In the genomic region with DNA sequence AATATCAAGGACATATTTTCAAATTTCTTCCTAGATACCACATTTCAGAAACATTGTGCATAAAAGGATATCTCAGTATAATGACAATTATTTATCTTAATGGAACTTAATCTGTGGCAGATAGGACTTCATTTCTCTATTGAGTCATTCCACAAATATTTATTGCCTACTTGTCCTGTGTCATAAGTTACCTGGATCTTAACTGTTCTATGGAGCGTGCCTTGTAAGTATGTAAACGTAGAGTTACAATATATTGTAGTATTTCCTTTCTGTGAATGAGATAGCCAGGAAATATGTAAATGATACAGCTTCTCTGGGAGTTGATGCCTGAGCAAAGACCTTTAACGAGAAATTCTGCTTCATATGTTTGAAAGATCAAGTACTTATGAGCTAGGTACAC, we compare ENCODE assay signal across 10 cellular contexts. TPM values are rescaled to one million over a fixed set of nuclear protein-coding genes. Genes with fewer than 3 reads are reported as not detected.
DNase-seq lines count a peak whose midpoint lies in the region; ATAC-seq and TF ChIP-seq lines count a peak whose summit lies in the region.
"Had no signal": no experiment of that assay in that cellular context is flagged by ENCODE, and none has a peak within 500 bp of the region (broad histone marks: within the 10 kb centered on the region; RNA-seq: fewer than 3 reads in every experiment).

No MANE protein-coding gene starts in this region.

- H3K4me1 Mint-ChIP-seq in activated naive CD8-positive, alpha-beta T cell (ENCODE audit: low read depth), result peaks cover 62% of the 10 kb centered on the region

- peak overlapping the region; percentile 97 for H3K4me3 ChIP-seq in ACC112 (ENCODE audit: low read depth, low read length)
- peak overlapping the region; percentile 40; the same call in 1 of the 2 replicates for H3K4me3 ChIP-seq in GM12864 (ENCODE audit: low read depth, low read length)
- H3K4me3 ChIP-seq in mesenchymal stem cell (ENCODE audit: insufficient read depth in 1 of 2, low read depth in 1 of 2, low read length in 2 of 2), result peak overlapping the region in 1 of 2 experiments; percentile 89
- no peak overlapping the region for H3K4me3 ChIP-seq in colonic mucosa

- no peak overlapping the region for H2BK12ac ChIP-seq in mesenchymal stem cell (ENCODE audit: low read length in 2 of 2)

- no peak for TF ChIP-seq CTCF in GM12864 (IDR thresholded peaks at IDR 0.05; ENCODE audit: low read depth, low read length, missing control alignments)
- no peak for TF ChIP-seq CTCF in colonic mucosa (IDR thresholded peaks at IDR 0.05)

- H3K9me3 ChIP-seq in mesenchymal stem cell (ENCODE audit: control insufficient read depth, low read length) (no peaks in the 10 kb centered on the region), colonic mucosa (no peaks in the 10 kb centered on the region)

- no peak overlapping the region for H2BK15ac ChIP-seq in mesenchymal stem cell (ENCODE audit: low read depth, poor library complexity, severe bottlenecking)

- H3K9ac ChIP-seq in mesenchymal stem cell (ENCODE audit: low read length) (peak overlapping the region; percentile 88), colonic mucosa (ENCODE audit: low read depth in 2 of 2, low read length in 2 of 2) (peak overlapping the region in 1 of 2 donors; percentile 40)

- no peak overlapping the region for H3K23ac ChIP-seq in mesenchymal stem cell (ENCODE audit: low read length in 2 of 2)

- no peaks in the 10 kb centered on the region for H3K79me1 ChIP-seq in mesenchymal stem cell (replicated peaks; ENCODE audit: low read length, poor library complexity, severe bottlenecking)

- H2AK5ac ChIP-seq in mesenchymal stem cell (ENCODE audit: low read length, severe bottlenecking), result no peak overlapping the region

- no peak overlapping the region for H3K14ac ChIP-seq in mesenchymal stem cell (ENCODE audit: low read length in 2 of 2)

- no peak overlapping the region for H2BK120ac ChIP-seq in mesenchymal stem cell (ENCODE audit: low read depth, low read length)

- WGBS in mesenchymal stem cell, result 68% methylated on average over 3 of the region's 3 CpGs

- peaks cover 71% of the 10 kb centered on the region for H3K79me2 ChIP-seq in ACC112 (ENCODE audit: control insufficient read depth, insufficient read depth, low read length, unreplicated experiment)

- H3K27ac Mint-ChIP-seq in activated naive CD8-positive, alpha-beta T cell, result peak overlapping the region; percentile 73

- H3K4me1 ChIP-seq in ACC112 (ENCODE audit: control insufficient read depth, insufficient read depth, low read length, unreplicated experiment) (peaks cover 32% of the 10 kb centered on the region), mesenchymal stem cell (ENCODE audit: control insufficient read depth, insufficient read depth, low read depth, low read length) (peaks cover 1% of the 10 kb centered on the region), colonic mucosa (peaks cover 11% of the 10 kb centered on the region)

- intact Hi-C loops in colonic mucosa (cut with DNase I), result loop anchor here (5.0 to 10.0 kb wide), 2 partner anchors 62 to 290 kb away; no protein-coding TSS in a partner anchor

- ATAC-seq in GM18520 (IDR thresholded peaks at IDR 0.05; ENCODE audit: unreplicated experiment) (no peak), HG02678 (IDR thresholded peaks at IDR 0.05; ENCODE audit: unreplicated experiment) (no peak)

- H3K27ac ChIP-seq in ACC112 (ENCODE audit: low read depth, low read length), result no peak overlapping the region
- no peak overlapping the region for H3K27ac ChIP-seq in mesenchymal stem cell (ENCODE audit: low read length, poor library complexity, severe bottlenecking)
- no peak overlapping the region for H3K27ac ChIP-seq in colonic mucosa

- H3K36me3 ChIP-seq in ACC112 (ENCODE audit: insufficient read depth, low read length) (no peaks in the 10 kb centered on the region), mesenchymal stem cell (ENCODE audit: control insufficient read depth in 1 of 2, insufficient read depth in 2 of 2, low read depth in 1 of 2, low read length in 2 of 2) (peaks cover 0 to 4% of the 10 kb centered on the region in 2 experiments), colonic mucosa (no peaks in the 10 kb centered on the region)

- H4K91ac ChIP-seq in mesenchymal stem cell (ENCODE audit: low read length), result no peak overlapping the region

- H3K4me3 Mint-ChIP-seq in activated naive CD8-positive, alpha-beta T cell, result peak overlapping the region; percentile 96

- no peaks in the 10 kb centered on the region for H3K9me3 Mint-ChIP-seq in activated naive CD8-positive, alpha-beta T cell (ENCODE audit: low read depth)

- no peak overlapping the region for H2BK5ac ChIP-seq in mesenchymal stem cell (ENCODE audit: low read depth, low read length, poor library complexity, severe bottlenecking)

- H3K18ac ChIP-seq in mesenchymal stem cell (ENCODE audit: low read depth in 1 of 2, low read length in 2 of 2), result no peak overlapping the region

- no peaks in the 10 kb centered on the region for H3K27me3 Mint-ChIP-seq in activated naive CD8-positive, alpha-beta T cell

- no peaks in the 10 kb centered on the region for H3K36me3 Mint-ChIP-seq in activated naive CD8-positive, alpha-beta T cell

- DNase-seq in GM12864 (ENCODE audit: low read depth) (no peak), mesenchymal stem cell (no peak), DMS 273 treated with DMSO at 0.1 percent for 48 hours (lab: John Stamatoyannopoulos, UW) (no peak), colonic mucosa (no peak)
- DNase-seq: effector CD4-positive, alpha-beta T cell; islet precursor cell had no signal

- no peak overlapping the region for H3K4me2 ChIP-seq in mesenchymal stem cell (ENCODE audit: low read length, poor library complexity, severe bottlenecking)

- no peak overlapping the region for H4K8ac ChIP-seq in mesenchymal stem cell (ENCODE audit: low read length)

- H2AFZ ChIP-seq in ACC112 (ENCODE audit: low read length, unreplicated experiment), result no peak overlapping the region
- no peak overlapping the region for H2AFZ ChIP-seq in mesenchymal stem cell (ENCODE audit: low read depth, low read length)

- H3K4ac ChIP-seq in mesenchymal stem cell (ENCODE audit: low read depth in 1 of 2, low read length in 2 of 2), result no peak overlapping the region

- no peaks in the 10 kb centered on the region for H3K27me3 ChIP-seq in ACC112 (ENCODE audit: insufficient read depth, low read length)
- H3K27me3 ChIP-seq in mesenchymal stem cell (ENCODE audit: control insufficient read depth in 1 of 2, insufficient read depth in 1 of 2, low read length in 2 of 2), result no peaks in the 10 kb centered on the region
- H3K27me3 ChIP-seq in colonic mucosa, result no peaks in the 10 kb centered on the region

RNA-seq across cellular contexts. Expression of gene AGFG1, which starts 2.5 kb away (rescaled TPM):
- polyA plus RNA-seq in mesenchymal stem cell (2013, experiment 1 of 2), result 33.6 TPM
- polyA plus RNA-seq in mesenchymal stem cell (2013, experiment 2 of 2), result 33.5 TPM
- total RNA-seq in colonic mucosa, result 100 to 1,000 TPM in 1 of 2 donors, 10 to 100 TPM in 1; 83.3 to 101 TPM
